19 cellular contexts compared by ENCODE assay signal in genomic region chr3:195794708-195795107, GRCh38. TPM values are rescaled to one million over a fixed set of nuclear protein-coding genes. Genes with fewer than 3 reads are reported as not detected.
"Had no signal": no experiment of that assay in that cellular context is flagged by ENCODE, and none has a peak within 500 bp of the region (broad histone marks: within the 10 kb centered on the region; RNA-seq: fewer than 3 reads in every experiment).

No MANE protein-coding gene starts in this region.

- H3K9me3 ChIP-seq: pancreas, vagina had no signal

- DNase-seq: activated CD4-positive, alpha-beta T cell treated with anti-CD3 and anti-CD28 coated beads for 4 hours; activated CD8-positive, alpha-beta memory T cell treated with anti-CD3 and anti-CD28 coated beads, Interleukin-2, amount 50 U/mL, for 48 hours; activated CD8-positive, alpha-beta T cell treated with anti-CD3 and anti-CD28 coated beads for 36 hours; activated gamma-delta T cell treated with Interleukin-2 at 50 U/mL for 16 hours; activated T-cell treated with anti-CD3 and anti-CD28 coated beads, Interleukin-2, amount 50 U/mL, for 72 hours; amygdala; brain microvascular endothelial cell; cerebellar nuclear complex; effector memory CD8-positive, alpha-beta T cell; naive B cell; pancreas; stimulated activated CD4-positive, alpha-beta T cell treated with anti-CD3 and anti-CD28 coated beads, Interleukin-15, amount 100 ng/mL, for 24 hours; stimulated activated CD4-positive, alpha-beta T cell treated with anti-CD3 and anti-CD28 coated beads, Interleukin-4, amount 100 ng/mL, for 1 hour; stimulated activated naive CD4-positive, alpha-beta T cell had no signal

- H3K4me3 ChIP-seq: pancreas, tibial nerve, vagina had no signal

- H3K4me1 ChIP-seq: pancreas, tibial nerve, vagina had no signal

- H3K27me3 ChIP-seq: pancreas, tibial nerve, vagina had no signal

- H3K36me3 ChIP-seq: brain microvascular endothelial cell, pancreas, tibial nerve, vagina had no signal

- H3K27ac ChIP-seq: brain microvascular endothelial cell, pancreas, tibial nerve, vagina had no signal

- ATAC-seq: activated CD8-positive, alpha-beta T cell treated with anti-CD3 and anti-CD28 coated beads for 36 hours; activated T-cell treated with anti-CD3 and anti-CD28 coated beads, Interleukin-2, amount 50 U/mL, for 72 hours; effector memory CD8-positive, alpha-beta T cell; pancreas; WTC11 had no signal

RNA-seq across cellular contexts. Expression of gene MUC4, which starts 17.0 kb away (rescaled TPM):
- total RNA-seq: lung microvascular endothelial cell, subcutaneous adipose tissue, tibial nerve had no signal
